15 cellular contexts compared by ENCODE assay signal in the genomic region with DNA sequence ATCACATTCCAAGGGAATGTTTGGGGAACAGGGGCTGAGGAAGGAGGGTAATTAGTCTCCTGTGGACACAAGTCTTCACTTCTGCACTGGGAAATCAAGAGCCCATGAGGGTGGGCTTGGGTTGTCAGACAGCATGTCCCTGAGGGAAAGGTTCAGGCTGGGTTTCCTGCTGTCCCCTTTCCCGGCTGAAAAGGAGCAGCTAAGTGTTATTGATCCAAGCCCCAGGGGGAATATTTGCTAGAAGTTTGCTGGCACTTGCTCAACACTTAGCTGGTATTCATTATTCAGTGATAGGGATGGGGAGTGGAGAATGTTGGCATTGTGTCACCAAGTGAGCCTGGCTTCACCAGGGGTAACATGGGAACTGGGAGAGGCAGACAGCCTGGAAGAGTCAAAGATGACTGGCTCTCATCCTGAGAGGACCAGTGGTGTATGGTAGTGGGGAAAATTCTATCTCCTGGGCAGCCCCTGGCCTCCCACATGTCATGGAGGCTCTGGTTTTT.
DNase-seq lines count a peak whose midpoint lies in the region; ATAC-seq and TF ChIP-seq lines count a peak whose summit lies in the region.
"Had no signal": no experiment of that assay in that cellular context is flagged by ENCODE, and none has a peak within 500 bp of the region (broad histone marks: within the 10 kb centered on the region; RNA-seq: fewer than 3 reads in every experiment).

No MANE protein-coding gene starts in this region.

- H2BK5ac ChIP-seq in mesendoderm (ENCODE audit: low read length), result no peak overlapping the region

- no peak overlapping the region for H2AFZ ChIP-seq in SK-N-SH (ENCODE audit: low read depth)
- H2AFZ ChIP-seq: GM23338 had no signal

- TF ChIP-seq RAD21 in SK-N-SH (IDR thresholded peaks at IDR 0.05; ENCODE audit: low read length), result no peak

- no peak overlapping the region for H3K56ac ChIP-seq in mesendoderm (ENCODE audit: low read length)

- CTCF ChIA-PET in SK-N-SH (lab: Yijun Ruan, JAX), result interaction anchor here (0.6 to 1.7 kb wide), 3 partner anchors 8 to 42 kb away, joined by 3 to 6 read pairs (median 3); no protein-coding TSS in a partner anchor

- TF ChIP-seq POLR2A in body of pancreas (IDR thresholded peaks at IDR 0.05), result no peak
- no peak for TF ChIP-seq POLR2A in erythroblast (IDR thresholded peaks at IDR 0.05; ENCODE audit: low read length)

- no peak for DNase-seq in SK-N-SH
- peak in 1 of 4 donors; percentile 21 for DNase-seq in body of pancreas
- peak; percentile 8 for DNase-seq in mesendoderm
- DNase-seq in HCEC 1CT, result no peak
- DNase-seq in KG1 (lab: John Stamatoyannopoulos, UW), result no peak
- DNase-seq in erythroblast (lab: John Stamatoyannopoulos, UW), result no peak
- DNase-seq: 8988T; CD4-positive, alpha-beta memory T cell; DMS153; DMS79; GF-D8 had no signal

- H3K23ac ChIP-seq in mesendoderm (ENCODE audit: low read length), result no peak overlapping the region

- WGBS in SK-N-SH (ENCODE audit: low lambda C conversion rate), result 58% methylated on average over 1 of the region's 1 CpG
- WGBS in body of pancreas, 2 donors, result 18 to 56% methylated on average over 1 of the region's 1 CpG
- WGBS in mesendoderm (ENCODE audit: extremely low coverage, insufficient coverage, low lambda C conversion rate), result no CpG with 5 or more reads among the region's 1 CpG

- H4K5ac ChIP-seq in mesendoderm (ENCODE audit: low read length), result no peak overlapping the region

- H4K8ac ChIP-seq in mesendoderm (ENCODE audit: low read depth, low read length), result no peak overlapping the region

- H3K4me1 ChIP-seq in SK-N-SH (ENCODE audit: control insufficient read depth in 1 of 2, insufficient read depth in 2 of 2, low read depth in 1 of 2, low read length in 1 of 2) (peaks cover 14 to 24% of the 10 kb centered on the region in 2 experiments; a peak in 3 of 4 replicates), body of pancreas (no peaks in the 10 kb centered on the region), mesendoderm (ENCODE audit: control insufficient read depth, low read depth, low read length) (peaks cover 15% of the 10 kb centered on the region)

- H2BK120ac ChIP-seq in mesendoderm (ENCODE audit: low read depth, low read length), result no peak overlapping the region

- H3K9me2 ChIP-seq in SK-N-SH, result no peaks in the 10 kb centered on the region

- H3K4me3 ChIP-seq in SK-N-SH (ENCODE audit: low read depth in 2 of 2, low read length in 1 of 2) (peak overlapping the region in 1 of 2 experiments; percentile 6; a peak in 1 of 4 replicates), body of pancreas (no peak overlapping the region), mesendoderm (ENCODE audit: low read length) (no peak overlapping the region)
- H3K4me3 ChIP-seq: BLaER1, GM23338 had no signal

- TF ChIP-seq EP300 in SK-N-SH (IDR thresholded peaks at IDR 0.05; ENCODE audit: borderline replicate concordance in 1 of 2, low read depth in 1 of 2, low read length in 1 of 2), result no peak

- intact Hi-C loops in body of pancreas (cut with DNase I), result no loop called here

- no peak for TF ChIP-seq CTCF in SK-N-SH (IDR thresholded peaks at IDR 0.05)
- no peak for TF ChIP-seq CTCF in body of pancreas (IDR thresholded peaks at IDR 0.05)

- peaks cover 85% of the 10 kb centered on the region for H3K79me2 ChIP-seq in SK-N-SH (ENCODE audit: insufficient read depth)
- no peaks in the 10 kb centered on the region for H3K79me2 ChIP-seq in mesendoderm (ENCODE audit: control insufficient read depth, insufficient read depth, low read length)

- H3K9ac ChIP-seq in SK-N-SH (no peak overlapping the region), mesendoderm (ENCODE audit: low read length) (no peak overlapping the region)
- H3K9ac ChIP-seq: BLaER1 had no signal

- peaks cover 0 to 60% of the 10 kb centered on the region in 2 experiments for H3K36me3 ChIP-seq in SK-N-SH (replicated peaks in 1 of 2; ENCODE audit: control insufficient read depth in 1 of 2, insufficient read depth in 2 of 2, low read length in 1 of 2)
- H3K36me3 ChIP-seq in body of pancreas (replicated peaks in 1 of 2; ENCODE audit: insufficient read depth in 1 of 2, low read depth in 2 of 2), result no peaks in the 10 kb centered on the region
- H3K36me3 ChIP-seq in mesendoderm (ENCODE audit: control insufficient read depth, insufficient read depth, low read length), result no peaks in the 10 kb centered on the region
- H3K36me3 ChIP-seq: BLaER1 had no signal

- peak overlapping the region; percentile 75; the same call in 1 of the 2 replicates for H3K4me2 ChIP-seq in SK-N-SH
- no peak overlapping the region for H3K4me2 ChIP-seq in mesendoderm (ENCODE audit: low read length)
- H3K4me2 ChIP-seq: BLaER1, GM23338 had no signal

- H3K4ac ChIP-seq in mesendoderm (ENCODE audit: low read depth, low read length), result no peak overlapping the region

- H3K27ac ChIP-seq in SK-N-SH (ENCODE audit: low read depth in 2 of 2, low read length in 1 of 2), result peak overlapping the region in 1 of 2 experiments; percentile 100; a peak in 1 of 4 replicates
- H3K27ac ChIP-seq in body of pancreas, result no peak overlapping the region
- H3K27ac ChIP-seq in mesendoderm (ENCODE audit: low read depth, low read length), result no peak overlapping the region
- H3K27ac ChIP-seq: BLaER1 had no signal

- peaks cover 16% of the 10 kb centered on the region for H3F3A ChIP-seq in SK-N-SH (replicated peaks; ENCODE audit: insufficient read depth)

- no peak overlapping the region for H2AK5ac ChIP-seq in mesendoderm (ENCODE audit: low read length)

- no peaks in the 10 kb centered on the region for H3K79me1 ChIP-seq in mesendoderm (ENCODE audit: low read length)

- H4K20me1 ChIP-seq in SK-N-SH (ENCODE audit: insufficient read depth), result no peaks in the 10 kb centered on the region
- H4K20me1 ChIP-seq: BLaER1 had no signal

- ATAC-seq in SK-N-SH treated with all-trans-retinoic acid at 6 μM for 48 hours, result no peak
- peak; percentile 47 for ATAC-seq in body of pancreas
- ATAC-seq: GM23338, HCT116 had no signal

- no peaks in the 10 kb centered on the region for H3K27me3 ChIP-seq in SK-N-SH (ENCODE audit: insufficient read depth)
- no peaks in the 10 kb centered on the region for H3K27me3 ChIP-seq in body of pancreas
- H3K27me3 ChIP-seq in mesendoderm (ENCODE audit: insufficient read depth, low read length, poor library complexity), result peaks cover 2% of the 10 kb centered on the region
- H3K27me3 ChIP-seq: BLaER1 had no signal

- H3K9me3 ChIP-seq in SK-N-SH (no peaks in the 10 kb centered on the region), body of pancreas (no peaks in the 10 kb centered on the region)

- H2BK15ac ChIP-seq in mesendoderm (replicated peaks; ENCODE audit: low read depth), result no peak overlapping the region

- no peak overlapping the region for H3K18ac ChIP-seq in mesendoderm (ENCODE audit: low read length)

- POLR2A ChIA-PET in SK-N-SH (lab: Yijun Ruan, JAX), result no interaction called here

TF ChIP-seq in SK-N-SH, 30 proteins besides CTCF, POLR2A, EP300 and RAD21 (continues in another document):
- TF ChIP-seq ELF1 (IDR thresholded peaks at IDR 0.05), result no peak
- TF ChIP-seq SIN3A (IDR thresholded peaks at IDR 0.05; ENCODE audit: borderline replicate concordance, low read depth, low read length), result no peak
- TF ChIP-seq, protein P1, sequence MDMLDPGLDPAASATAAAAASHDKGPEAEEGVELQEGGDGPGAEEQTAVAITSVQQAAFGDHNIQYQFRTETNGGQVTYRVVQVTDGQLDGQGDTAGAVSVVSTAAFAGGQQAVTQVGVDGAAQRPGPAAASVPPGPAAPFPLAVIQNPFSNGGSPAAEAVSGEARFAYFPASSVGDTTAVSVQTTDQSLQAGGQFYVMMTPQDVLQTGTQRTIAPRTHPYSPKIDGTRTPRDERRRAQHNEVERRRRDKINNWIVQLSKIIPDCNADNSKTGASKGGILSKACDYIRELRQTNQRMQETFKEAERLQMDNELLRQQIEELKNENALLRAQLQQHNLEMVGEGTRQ (IDR thresholded peaks at IDR 0.05; ENCODE audit: borderline replicate concordance, low read depth, low read length), result no peak

TF ChIP-seq in SK-N-SH treated with all-trans-retinoic acid at 6 μM for 48 hours, 23 proteins besides CTCF, POLR2A, EP300 and RAD21:
- TF ChIP-seq ZFP3 (CRISPR knock-in tag; IDR thresholded peaks at IDR 0.05) (no peak), ARNTL (CRISPR knock-in tag; IDR thresholded peaks at IDR 0.05; ENCODE audit: borderline replicate concordance, low read depth) (no peak), CSRNP3 (CRISPR knock-in tag; IDR thresholded peaks at IDR 0.05) (no peak), CSDC2 (CRISPR knock-in tag; IDR thresholded peaks at IDR 0.05) (no peak), GLIS3 (CRISPR knock-in tag; IDR thresholded peaks at IDR 0.05) (no peak), ZNF8 (CRISPR knock-in tag; IDR thresholded peaks at IDR 0.05) (no peak), PPARA (CRISPR knock-in tag; IDR thresholded peaks at IDR 0.05; ENCODE audit: borderline replicate concordance) (no peak), TOX (CRISPR knock-in tag; IDR thresholded peaks at IDR 0.05; ENCODE audit: borderline replicate concordance) (no peak), ESRRG (CRISPR knock-in tag; IDR thresholded peaks at IDR 0.05) (no peak), ISL1 (CRISPR knock-in tag; IDR thresholded peaks at IDR 0.05) (no peak)
